In the genomic region with DNA sequence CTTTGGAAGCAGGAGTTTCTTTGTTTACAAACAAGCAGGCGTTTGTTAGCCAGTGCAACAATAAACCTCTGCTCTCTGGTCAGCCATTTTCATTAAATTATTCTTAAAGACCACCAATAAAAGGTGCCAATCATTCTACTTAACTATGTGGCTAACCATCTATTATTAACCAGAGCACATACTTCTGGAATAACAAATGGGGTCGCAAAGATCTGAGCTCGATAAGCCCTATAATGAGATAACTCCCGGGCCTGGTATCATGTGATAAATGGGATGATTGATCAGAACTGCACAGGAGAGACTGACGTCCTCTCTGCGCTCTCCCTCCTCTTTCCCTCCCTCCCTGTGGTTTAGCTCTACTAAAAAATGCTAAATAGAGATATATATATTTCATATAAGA, we compare ENCODE assay signal across 28 cellular contexts.
"Had no signal": no experiment of that assay in that cellular context is flagged by ENCODE, and none has a peak within 500 bp of the region (broad histone marks: within the 10 kb centered on the region; RNA-seq: fewer than 3 reads in every experiment).

No MANE protein-coding gene starts in this region.

- H3K36me3 ChIP-seq: ascending aorta, breast epithelium, cardiac muscle cell, colonic mucosa had no signal

- H3K4me3 ChIP-seq: ascending aorta, breast epithelium, cardiac muscle cell, colonic mucosa had no signal

- H3K9me3 Mint-ChIP-seq: activated CD4-positive, alpha-beta memory T cell treated with anti-CD3 and anti-CD28 coated beads for 36 hours; activated CD4-positive, alpha-beta T cell treated with anti-CD3 and anti-CD28 coated beads, Interleukin-2, amount 10 ng/mL, durations not matched to agents 24 days and 14 days; activated naive CD4-positive, alpha-beta T cell treated with anti-CD3 and anti-CD28 coated beads for 36 hours; activated naive CD4-positive, alpha-beta T cell treated with anti-CD3 and anti-CD28 coated beads, Interleukin-2, amount 50 U/mL, for 24 hours; activated naive CD8-positive, alpha-beta T cell treated with anti-CD3 and anti-CD28 coated beads, Interleukin-2, amount 10 ng/mL, durations not matched to agents 7 days and 5 days; activated T-helper 1 cell treated with anti-CD3 and anti-CD28 coated beads, Interleukin-12 subunit alpha, Interleukin-12 subunit beta, Interleukin-2, Interleukin-4 antibody, amounts not matched to agents 30 ng/mL and 10 ng/mL and 1 ng/mL, durations not matched to agents 14 hours and 24 hours and 36 hours; activated T-helper 2 cell treated with anti-CD3 and anti-CD28 coated beads, Interferon-gamma antibody, Interleukin-2, Interleukin-4, amounts not matched to agents 10 μg/mL and 5 μg/mL and 100 μg/mL, durations not matched to agents 14 hours and 24 hours and 36 hours; T-helper 2 cell treated with Interferon-gamma antibody and Interleukin-4, amounts not matched to agents 5 μg/mL and 100 μg/mL, for 36 hours had no signal

- H3K27me3 Mint-ChIP-seq: activated CD4-positive, alpha-beta memory T cell treated with anti-CD3 and anti-CD28 coated beads for 36 hours; activated CD4-positive, alpha-beta T cell treated with anti-CD3 and anti-CD28 coated beads for 36 hours; activated CD4-positive, alpha-beta T cell treated with anti-CD3 and anti-CD28 coated beads, Interleukin-2, amount 10 ng/mL, durations not matched to agents 24 days and 14 days; activated CD8-positive, alpha-beta memory T cell treated with anti-CD3 and anti-CD28 coated beads, Interleukin-2, amount 10 ng/mL, durations not matched to agents 7 days and 5 days; activated naive CD4-positive, alpha-beta T cell treated with anti-CD3 and anti-CD28 coated beads, Interleukin-2, amount 50 U/mL, for 24 hours; activated naive CD8-positive, alpha-beta T cell treated with anti-CD3 and anti-CD28 coated beads, Interleukin-2, amount 10 ng/mL, durations not matched to agents 7 days and 5 days; brain had no signal

- H3K4me1 ChIP-seq: ascending aorta, breast epithelium, colonic mucosa had no signal

- H3K4me1 Mint-ChIP-seq: activated CD4-positive, alpha-beta T cell treated with anti-CD3 and anti-CD28 coated beads for 36 hours; activated CD4-positive, alpha-beta T cell treated with anti-CD3 and anti-CD28 coated beads, Interleukin-2, amount 10 ng/mL, durations not matched to agents 24 days and 14 days; activated CD8-positive, alpha-beta memory T cell treated with anti-CD3 and anti-CD28 coated beads, Interleukin-2, amount 10 ng/mL, durations not matched to agents 7 days and 5 days; activated naive CD4-positive, alpha-beta T cell treated with anti-CD3 and anti-CD28 coated beads, Interleukin-2, amount 50 U/mL, for 24 hours; activated naive CD8-positive, alpha-beta T cell treated with anti-CD3 and anti-CD28 coated beads, Interleukin-2, amount 10 ng/mL, durations not matched to agents 7 days and 5 days; T-helper 17 cell had no signal

- H3K9me3 ChIP-seq: breast epithelium, colonic mucosa had no signal

- H3K27me3 ChIP-seq: ascending aorta, breast epithelium had no signal

- H3K36me3 Mint-ChIP-seq: activated CD4-positive, alpha-beta memory T cell treated with anti-CD3 and anti-CD28 coated beads for 36 hours; activated CD8-positive, alpha-beta memory T cell treated with anti-CD3 and anti-CD28 coated beads, Interleukin-2, amount 10 ng/mL, durations not matched to agents 7 days and 5 days; activated naive CD4-positive, alpha-beta T cell treated with anti-CD3 and anti-CD28 coated beads, Interleukin-2, amount 50 U/mL, for 24 hours; activated naive CD8-positive, alpha-beta T cell treated with anti-CD3 and anti-CD28 coated beads, Interleukin-2, amount 10 ng/mL, durations not matched to agents 7 days and 5 days; brain had no signal

- DNase-seq: activated CD4-positive, alpha-beta memory T cell treated with anti-CD3 and anti-CD28 coated beads for 36 hours; activated CD4-positive, alpha-beta T cell treated with anti-CD3 and anti-CD28 coated beads for 36 hours; activated CD4-positive, alpha-beta T cell treated with anti-CD3 and anti-CD28 coated beads, Interleukin-2, amount 10 ng/mL, durations not matched to agents 24 days and 14 days; activated CD4-positive, CD25-positive, alpha-beta regulatory T cell; activated CD4-positive, CD25-positive, alpha-beta regulatory T cell treated with anti-CD3 and anti-CD28 coated beads, Interleukin-2, amount 50 U/mL, for 72 hours; activated CD8-positive, alpha-beta memory T cell treated with anti-CD3 and anti-CD28 coated beads, Interleukin-2, amount 10 ng/mL, durations not matched to agents 7 days and 5 days; activated CD8-positive, alpha-beta memory T cell treated with anti-CD3 and anti-CD28 coated beads, Interleukin-2, amount 50 U/mL, for 4 hours; activated CD8-positive, alpha-beta T cell treated with anti-CD3 and anti-CD28 coated beads, Interleukin-2, amount 10 ng/mL, durations not matched to agents 7 days and 5 days; activated effector memory CD4-positive, alpha-beta T cell treated with anti-CD3 and anti-CD28 coated beads, Interleukin-2, amount 50 U/mL, for 16 hours; activated naive CD4-positive, alpha-beta T cell treated with anti-CD3 and anti-CD28 coated beads for 36 hours; activated naive CD8-positive, alpha-beta T cell treated with anti-CD3 and anti-CD28 coated beads, Interleukin-2, amount 10 ng/mL, durations not matched to agents 7 days and 5 days; activated T-cell treated with anti-CD3 and anti-CD28 coated beads, Interleukin-2, amount 50 U/mL, for 1 hour; activated T-cell treated with anti-CD3 and anti-CD28 coated beads, Interleukin-2, amount 50 U/mL, for 48 hours; central memory CD4-positive, alpha-beta T cell; colonic mucosa; effector CD8-positive, alpha-beta T cell; foreskin fibroblast; head of caudate nucleus; T-helper 17 cell; T1000 had no signal

- H3K27ac Mint-ChIP-seq: activated CD4-positive, alpha-beta memory T cell treated with anti-CD3 and anti-CD28 coated beads for 36 hours; activated CD4-positive, alpha-beta T cell treated with anti-CD3 and anti-CD28 coated beads for 36 hours; activated CD4-positive, alpha-beta T cell treated with anti-CD3 and anti-CD28 coated beads, Interleukin-2, amount 10 ng/mL, durations not matched to agents 24 days and 14 days; activated CD8-positive, alpha-beta memory T cell treated with anti-CD3 and anti-CD28 coated beads, Interleukin-2, amount 10 ng/mL, durations not matched to agents 7 days and 5 days; activated CD8-positive, alpha-beta T cell treated with anti-CD3 and anti-CD28 coated beads, Interleukin-2, amount 10 ng/mL, durations not matched to agents 7 days and 5 days; activated naive CD4-positive, alpha-beta T cell treated with anti-CD3 and anti-CD28 coated beads for 36 hours; activated naive CD4-positive, alpha-beta T cell treated with anti-CD3 and anti-CD28 coated beads, Interleukin-2, amount 50 U/mL, for 24 hours; activated naive CD8-positive, alpha-beta T cell treated with anti-CD3 and anti-CD28 coated beads, Interleukin-2, amount 10 ng/mL, durations not matched to agents 7 days and 5 days; activated T-helper 1 cell treated with anti-CD3 and anti-CD28 coated beads, Interleukin-12 subunit alpha, Interleukin-12 subunit beta, Interleukin-2, Interleukin-4 antibody, amounts not matched to agents 30 ng/mL and 10 ng/mL and 1 ng/mL, durations not matched to agents 14 hours and 24 hours and 36 hours; activated T-helper 2 cell treated with anti-CD3 and anti-CD28 coated beads, Interferon-gamma antibody, Interleukin-2, Interleukin-4, amounts not matched to agents 10 μg/mL and 5 μg/mL and 100 μg/mL, durations not matched to agents 14 hours and 24 hours and 36 hours; T-helper 17 cell; T-helper 2 cell treated with Interferon-gamma antibody and Interleukin-4, amounts not matched to agents 5 μg/mL and 100 μg/mL, for 36 hours had no signal

- H3K27ac ChIP-seq: ascending aorta, breast epithelium, cardiac muscle cell, colonic mucosa had no signal

- H3K4me3 Mint-ChIP-seq: activated CD4-positive, alpha-beta memory T cell treated with anti-CD3 and anti-CD28 coated beads for 36 hours; activated CD4-positive, alpha-beta T cell treated with anti-CD3 and anti-CD28 coated beads for 36 hours; activated CD4-positive, alpha-beta T cell treated with anti-CD3 and anti-CD28 coated beads, Interleukin-2, amount 10 ng/mL, durations not matched to agents 24 days and 14 days; activated CD8-positive, alpha-beta memory T cell treated with anti-CD3 and anti-CD28 coated beads, Interleukin-2, amount 10 ng/mL, durations not matched to agents 7 days and 5 days; activated CD8-positive, alpha-beta T cell treated with anti-CD3 and anti-CD28 coated beads, Interleukin-2, amount 10 ng/mL, durations not matched to agents 7 days and 5 days; activated naive CD4-positive, alpha-beta T cell treated with anti-CD3 and anti-CD28 coated beads for 36 hours; activated naive CD4-positive, alpha-beta T cell treated with anti-CD3 and anti-CD28 coated beads, Interleukin-2, amount 50 U/mL, for 24 hours; activated naive CD8-positive, alpha-beta T cell treated with anti-CD3 and anti-CD28 coated beads, Interleukin-2, amount 10 ng/mL, durations not matched to agents 7 days and 5 days; activated T-helper 1 cell treated with anti-CD3 and anti-CD28 coated beads, Interleukin-12 subunit alpha, Interleukin-12 subunit beta, Interleukin-2, Interleukin-4 antibody, amounts not matched to agents 30 ng/mL and 10 ng/mL and 1 ng/mL, durations not matched to agents 14 hours and 24 hours and 36 hours; brain; T-helper 17 cell; T-helper 2 cell treated with Interferon-gamma antibody and Interleukin-4, amounts not matched to agents 5 μg/mL and 100 μg/mL, for 36 hours had no signal
